8 cellular contexts compared by ENCODE assay signal in genomic region chr10:43461950-43462349, GRCh38. TPM values are rescaled to one million over a fixed set of nuclear protein-coding genes. Genes with fewer than 3 reads are reported as not detected.
DNase-seq lines count a peak whose midpoint lies in the region; ATAC-seq and TF ChIP-seq lines count a peak whose summit lies in the region.

No MANE protein-coding gene starts in this region.

- H3K4me2 ChIP-seq in neural progenitor cell = no peak overlapping the region

- no peak overlapping the region for H3K9ac ChIP-seq in neural progenitor cell

- peaks cover 9% of the 10 kb centered on the region for H3K4me1 Mint-ChIP-seq in T-helper 17 cell
- H3K4me1 Mint-ChIP-seq in neural progenitor cell = no peaks in the 10 kb centered on the region

- no peak overlapping the region for H3K27ac Mint-ChIP-seq in T-helper 17 cell
- no peak overlapping the region for H3K27ac Mint-ChIP-seq in neural progenitor cell

- H3K4me3 ChIP-seq in GM06990 (replicated peaks; ENCODE audit: low read depth, low read length) = no peak overlapping the region
- no peak overlapping the region for H3K4me3 ChIP-seq in fibroblast of mammary gland (ENCODE audit: control insufficient read depth, low read depth, low read length)
- no peak overlapping the region for H3K4me3 ChIP-seq in neural progenitor cell

- H3K36me3 Mint-ChIP-seq in T-helper 17 cell (ENCODE audit: low read depth) (no peaks in the 10 kb centered on the region), neural progenitor cell (no peaks in the 10 kb centered on the region)

- H3K9me3 ChIP-seq in T-helper 17 cell (ENCODE audit: control insufficient read depth, low read length, poor library complexity, severe bottlenecking) (no peaks in the 10 kb centered on the region), neural progenitor cell (ENCODE audit: low read depth) (no peaks in the 10 kb centered on the region)

- H3K79me2 ChIP-seq in neural progenitor cell (ENCODE audit: low read depth) = no peaks in the 10 kb centered on the region

- H3K36me3 ChIP-seq in GM06990 (ENCODE audit: control insufficient read depth, insufficient read depth, low read length) (no peaks in the 10 kb centered on the region), neural progenitor cell (no peaks in the 10 kb centered on the region)

- no peaks in the 10 kb centered on the region for H4K20me1 ChIP-seq in neural progenitor cell (ENCODE audit: low read depth)

- H3K4me3 Mint-ChIP-seq in T-helper 17 cell (no peak overlapping the region), neural progenitor cell (no peak overlapping the region)

- H3F3A ChIP-seq in neural progenitor cell (ENCODE audit: low read depth) = peaks cover 8% of the 10 kb centered on the region

- H3K27me3 Mint-ChIP-seq in T-helper 17 cell (no peaks in the 10 kb centered on the region), neural progenitor cell (ENCODE audit: insufficient read depth, low read depth) (peaks cover 3% of the 10 kb centered on the region)

- H2AFZ ChIP-seq in neural progenitor cell (replicated peaks) = no peak overlapping the region

- peaks cover 6% of the 10 kb centered on the region for H3K9me3 Mint-ChIP-seq in neural progenitor cell

- ATAC-seq in HG02870 (IDR thresholded peaks at IDR 0.05; ENCODE audit: unreplicated experiment) (peak; percentile 69), T-helper 17 cell (peak; percentile 83)

- H3K27me3 ChIP-seq in GM06990 (replicated peaks; ENCODE audit: control insufficient read depth, insufficient read depth, low read length) (no peaks in the 10 kb centered on the region), neural progenitor cell (no peaks in the 10 kb centered on the region)

- no peak overlapping the region for H3K27ac ChIP-seq in neural progenitor cell

- H3K4me1 ChIP-seq in neural progenitor cell = peaks cover 7% of the 10 kb centered on the region

- DNase-seq in AG08396 (ENCODE audit: low spot score) (peak; percentile 72), GM06990 (ENCODE audit: extremely low read depth, insufficient read length) (no peak), NCI-H1694 treated with DMSO at 0.1 percent for 48 hours (lab: John Stamatoyannopoulos, UW) (peak; percentile 83), T-helper 17 cell (no peak), fibroblast of mammary gland (ENCODE audit: low read depth) (peak; percentile 88), neural progenitor cell (ENCODE audit: low spot score) (peak; percentile 86), NCI-H187 treated with DMSO at 0.1 percent for 48 hours (lab: John Stamatoyannopoulos, UW) (no peak)

- TF ChIP-seq CTCF in GM06990 (IDR thresholded peaks at IDR 0.05; ENCODE audit: insufficient read depth, low read length, poor library complexity, severe bottlenecking) (peak; percentile 37), fibroblast of mammary gland (conservative IDR thresholded peaks at IDR 0.05; ENCODE audit: control insufficient read depth, insufficient read depth, low read depth, low read length) (peak; percentile 64), neural progenitor cell (IDR thresholded peaks at IDR 0.05) (peak; percentile 85)

RNA-seq across cellular contexts. Expression of gene ZNF487, which starts 25.0 kb away (rescaled TPM):
- total RNA-seq in T-helper 17 cell (1 to 10 TPM; 7.9 to 8.7 TPM), neural progenitor cell (ENCODE audit: low replicate concordance) (2.0 and 3.5 TPM in 2 replicates)

RNA-seq across cellular contexts. Expression of gene HNRNPF, which starts 53.0 kb away (rescaled TPM):
- 100 to 1,000 TPM; 131 to 144 TPM for total RNA-seq in T-helper 17 cell
- 175 and 180 TPM in 2 replicates for total RNA-seq in neural progenitor cell (ENCODE audit: low replicate concordance)

Comparison
In these comparisons a context has a peak if more than half of its experiments do, and no peak if none do; other contexts are left out.
1. DNase-seq: peak in AG08396 (single experiment), NCI-H1694 treated with DMSO at 0.1 percent for 48 hours (single experiment), fibroblast of mammary gland (single experiment) and neural progenitor cell (single experiment); none in GM06990 (single experiment), T-helper 17 cell (0 of 3) and NCI-H187 treated with DMSO at 0.1 percent for 48 hours (single experiment).
2. Peak in every context shown above with its lines, with median percentiles within 50 percentile points of each other: CTCF ChIP-seq.